In genomic region chr11:128692750-128693578, GRCh38 we compare ENCODE assay signal across 8 cellular contexts. TPM values are rescaled to one million over a fixed set of nuclear protein-coding genes. Genes with fewer than 3 reads are reported as not detected.
A peak's percentile ranks its signal among the peaks of the same experiment; 100 is the strongest.
DNase-seq lines count a peak whose midpoint lies in the region; ATAC-seq and TF ChIP-seq lines count a peak whose summit lies in the region.

No MANE protein-coding gene starts in this region.

- peaks cover 52% of the 10 kb centered on the region for H3K4me1 Mint-ChIP-seq in activated B cell treated with CpG ODN at 0.5 μM for 24 hours
- H3K4me1 Mint-ChIP-seq in natural killer cell treated with Interleukin-12 subunit alpha and Interleukin-12 subunit beta and Interleukin-15 and Interleukin-18, amount 100 ng/mL, for 72 hours (ENCODE audit: low read depth in 2 of 2), result peaks cover 39 to 50% of the 10 kb centered on the region in 2 donors

- POLR2A ChIA-PET in activated B cell treated with CpG ODN at 0.5 μM for 24 hours (lab: Charles Lee) (interaction anchor here (0.6 to 3.4 kb wide), 38 partner anchors 8 to 1454 kb away, joined by 3 to 54 read pairs (median 5); no protein-coding TSS in a partner anchor), HEK293T (lab: Yijun Ruan, JAX) (interaction anchor here (0.6 to 1.1 kb wide), 4 partner anchors 8 to 24 kb away, joined by 3 to 4 read pairs (median 3); no protein-coding TSS in a partner anchor)

- peaks cover 49% of the 10 kb centered on the region for H3K79me2 ChIP-seq in GM23248 (ENCODE audit: insufficient read depth)

- intact Hi-C loops in activated B cell treated with CpG ODN at 0.5 μM for 24 hours (cut with micrococcal nuclease), result loop anchor here (1.0 to 2.0 kb wide), 3 partner anchors 8 to 140 kb away; no protein-coding TSS in a partner anchor

- in situ Hi-C loops in GM23248 (cut with MboI), result no loop called here
- in situ Hi-C loops in ACHN (cut with HindIII; ENCODE audit: low pct_ligation_motif_present, low pct_unique_long_range_greater_than_20kb, low sequenced_read_pairs), result no loop called here

- H3F3A ChIP-seq in GM23248 (ENCODE audit: insufficient read depth), result no peaks in the 10 kb centered on the region

- H2AFZ ChIP-seq in GM23248, result peak overlapping the region; percentile 70

- peak overlapping the region; percentile 100 for H3K4me3 ChIP-seq in GM23248

- ATAC-seq in activated B cell treated with CpG ODN at 0.5 μM for 24 hours (ENCODE audit: low read depth) (peak; percentile 19), GM21515 (IDR thresholded peaks at IDR 0.05; ENCODE audit: unreplicated experiment) (no peak)
- ATAC-seq in natural killer cell treated with Interleukin-12 subunit alpha and Interleukin-12 subunit beta and Interleukin-15 and Interleukin-18, amount 100 ng/mL, for 72 hours, result peak; percentile 27 to 43

- H4K20me1 ChIP-seq in GM23248 (ENCODE audit: insufficient read depth), result no peaks in the 10 kb centered on the region

- no peaks in the 10 kb centered on the region for H3K9me3 ChIP-seq in GM23248 (ENCODE audit: low read depth)

- H3K27me3 ChIP-seq in GM23248 (replicated peaks; ENCODE audit: insufficient read depth), result no peaks in the 10 kb centered on the region

- H3K9me3 Mint-ChIP-seq in activated B cell treated with CpG ODN at 0.5 μM for 24 hours, result no peaks in the 10 kb centered on the region
- H3K9me3 Mint-ChIP-seq in natural killer cell treated with Interleukin-12 subunit alpha and Interleukin-12 subunit beta and Interleukin-15 and Interleukin-18, amount 100 ng/mL, for 72 hours, result no peaks in the 10 kb centered on the region

- H3K27ac Mint-ChIP-seq in activated B cell treated with CpG ODN at 0.5 μM for 24 hours, result peak overlapping the region; percentile 94
- H3K27ac Mint-ChIP-seq in natural killer cell treated with Interleukin-12 subunit alpha and Interleukin-12 subunit beta and Interleukin-15 and Interleukin-18, amount 100 ng/mL, for 72 hours, result peak overlapping the region; percentile 94 to 98

- peak overlapping the region; percentile 96 for H3K4me3 Mint-ChIP-seq in activated B cell treated with CpG ODN at 0.5 μM for 24 hours
- peak overlapping the region; percentile 95 for H3K4me3 Mint-ChIP-seq in natural killer cell treated with Interleukin-12 subunit alpha and Interleukin-12 subunit beta and Interleukin-15 and Interleukin-18, amount 100 ng/mL, for 72 hours

- H3K9ac ChIP-seq in GM23248, result peak overlapping the region; percentile 98

- H3K36me3 ChIP-seq in GM23248 (ENCODE audit: low read depth), result no peaks in the 10 kb centered on the region

- peaks cover 6% of the 10 kb centered on the region for H3K27me3 Mint-ChIP-seq in activated B cell treated with CpG ODN at 0.5 μM for 24 hours
- peaks cover 0 to 8% of the 10 kb centered on the region in 2 donors for H3K27me3 Mint-ChIP-seq in natural killer cell treated with Interleukin-12 subunit alpha and Interleukin-12 subunit beta and Interleukin-15 and Interleukin-18, amount 100 ng/mL, for 72 hours

- peaks cover 28% of the 10 kb centered on the region for H3K4me1 ChIP-seq in GM23248 (ENCODE audit: insufficient read depth)

- CTCF ChIA-PET in activated B cell treated with CpG ODN at 0.5 μM for 24 hours (lab: Charles Lee) (interaction anchor here (0.8 to 1.3 kb wide), 8 partner anchors 34 to 535 kb away, joined by 3 to 10 read pairs (median 3); no protein-coding TSS in a partner anchor), HEK293T (lab: Yijun Ruan, JAX) (interaction anchor here (0.6 kb wide), 1 partner anchor 138 kb away, joined by 4 read pairs; no protein-coding TSS in a partner anchor)

- TF ChIP-seq CTCF in activated B cell treated with CpG ODN at 0.5 μM for 24 hours (IDR thresholded peaks at IDR 0.05), result no peak

- peak; percentile 57 for DNase-seq in AG08396 (ENCODE audit: low spot score)
- peak; percentile 87 for DNase-seq in GM23248
- peak; percentile 54 for DNase-seq in activated B cell treated with CpG ODN at 0.5 μM for 24 hours
- DNase-seq in epithelial cell of prostate (ENCODE audit: low read depth, low spot score), result no peak
- DNase-seq in natural killer cell treated with Interleukin-12 subunit alpha and Interleukin-12 subunit beta and Interleukin-15 and Interleukin-18, amount 100 ng/mL, for 72 hours (ENCODE audit: low spot score), result peak; percentile 74
- DNase-seq in HEK293T (ENCODE audit: extremely low spot score), result no peak
- DNase-seq in ACHN, result no peak

- H3K27ac ChIP-seq in GM23248, result peak overlapping the region; percentile 92
- H3K27ac ChIP-seq in epithelial cell of prostate, result peak overlapping the region; percentile 15

- peak overlapping the region; percentile 81 for H3K4me2 ChIP-seq in GM23248 (ENCODE audit: unreplicated experiment)

- peaks cover 29% of the 10 kb centered on the region for H3K36me3 Mint-ChIP-seq in activated B cell treated with CpG ODN at 0.5 μM for 24 hours (ENCODE audit: low read depth)
- no peaks in the 10 kb centered on the region for H3K36me3 Mint-ChIP-seq in natural killer cell treated with Interleukin-12 subunit alpha and Interleukin-12 subunit beta and Interleukin-15 and Interleukin-18, amount 100 ng/mL, for 72 hours

- H3K9me2 ChIP-seq in GM23248 (ENCODE audit: insufficient read depth), result no peaks in the 10 kb centered on the region

- 1 to 3% methylated on average over 64 to 65 of the region's 68 CpGs for WGBS in GM23248 (ENCODE audit: low coverage in 1 of 2, low lambda C conversion rate in 2 of 2, missing lambda C conversion rate in 2 of 2), 2 experiments

TF ChIP-seq in HEK293T, 16 proteins besides CTCF, POLR2A, EP300 and RAD21:
- no peak for TF ChIP-seq ARNT (IDR thresholded peaks at IDR 0.05)
- no peak for TF ChIP-seq CTBP1 (IDR thresholded peaks at IDR 0.05; ENCODE audit: borderline replicate concordance)
- no peak for TF ChIP-seq ZNF384 (IDR thresholded peaks at IDR 0.05)
- TF ChIP-seq ELF4 (IDR thresholded peaks at IDR 0.05), result no peak

RNA-seq across cellular contexts. Expression of gene FLI1, which starts 0.9 kb away (rescaled TPM):
- 12.1 and 22.3 TPM in 2 replicates for total RNA-seq in GM23248 (2014; rRNA removed; shearing (Covaris generic))
- 15.5 and 16.8 TPM in 2 replicates for polyA plus RNA-seq in GM23248 (2016; fragmentation: Nextera tagmentation; extraction: Ambion mirVana)
- total RNA-seq in activated B cell treated with CpG ODN at 0.5 μM for 24 hours, result 64.9 and 69.2 TPM in 2 replicates
- total RNA-seq in natural killer cell treated with Interleukin-12 subunit alpha and Interleukin-12 subunit beta and Interleukin-15 and Interleukin-18, amount 100 ng/mL, for 72 hours, result 10 to 100 TPM; 63.3 to 74.0 TPM

Comparison
In these comparisons a context has a peak if more than half of its experiments do, and no peak if none do; other contexts are left out.
1. DNase-seq: peak in AG08396 (single experiment), GM23248 (single experiment), activated B cell treated with CpG ODN at 0.5 μM for 24 hours (single experiment) and natural killer cell treated with Interleukin-12 subunit alpha and Interleukin-12 subunit beta and Interleukin-15 and Interleukin-18, amount 100 ng/mL, for 72 hours (single experiment); none in epithelial cell of prostate (single experiment), HEK293T (single experiment) and ACHN (single experiment).